ENCODE assay signal across 8 cellular contexts in the genomic region with DNA sequence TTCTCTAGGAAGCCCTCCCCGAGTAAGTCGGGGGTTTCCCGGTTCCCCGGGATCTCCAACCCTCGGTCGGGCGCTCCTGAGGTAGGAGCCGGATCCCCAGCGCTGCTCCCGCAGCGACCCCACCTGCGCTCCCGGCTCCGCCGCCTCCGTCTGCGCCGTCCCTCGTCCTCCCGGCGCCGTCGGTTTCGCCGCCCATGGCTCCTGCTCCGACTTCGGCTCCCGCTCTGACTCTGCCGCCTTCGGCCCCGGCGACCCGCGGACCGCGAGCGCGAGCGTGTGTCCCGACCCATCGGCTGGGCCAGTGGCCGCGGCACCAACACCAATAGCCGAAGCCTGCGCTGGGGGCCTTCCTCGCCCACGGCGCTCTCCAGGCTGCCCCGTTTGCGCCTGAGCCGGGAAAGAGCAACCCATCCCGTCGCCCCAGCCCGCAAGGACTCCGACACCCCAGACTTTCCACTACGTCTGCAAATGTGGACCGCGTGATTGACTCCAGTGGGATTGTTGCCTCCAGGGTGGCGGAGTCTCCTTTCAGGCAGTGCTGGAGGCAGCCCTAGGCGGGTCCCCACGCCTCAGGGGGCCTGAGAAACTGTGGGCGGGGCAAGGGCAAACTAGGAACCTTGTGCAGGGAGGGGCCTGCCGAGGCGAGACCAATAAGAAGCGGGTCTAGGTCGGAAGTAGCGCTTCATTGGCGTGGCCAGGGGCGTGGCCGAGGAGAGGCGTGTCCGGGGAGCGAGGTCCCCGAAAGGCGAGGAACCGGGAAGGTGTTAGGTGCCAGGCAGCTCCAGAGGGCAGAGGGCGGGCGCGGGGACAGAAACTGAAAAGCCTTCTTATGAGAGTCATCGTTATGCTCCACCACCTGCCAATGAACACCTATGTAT. TPM values are rescaled to one million over a fixed set of nuclear protein-coding genes. Genes with fewer than 3 reads are reported as not detected.
A peak's percentile ranks its signal among the peaks of the same experiment; 100 is the strongest.
DNase-seq lines count a peak whose midpoint lies in the region; ATAC-seq and TF ChIP-seq lines count a peak whose summit lies in the region.

CACTIN (minus strand) TSS at position 318 of the 878 bp plus-strand sequence; CDS start at position 290, 28 bp downstream.

- H3K4me1 ChIP-seq in GM23248 (ENCODE audit: insufficient read depth), result peaks cover 8% of the 10 kb centered on the region

- peak within 1 kb of the TSS; percentile 89 for H3K9ac ChIP-seq in GM23248

- peak within 1 kb of the TSS; percentile 69 for H2AFZ ChIP-seq in GM23248

- 0 to 1% methylated on average over 71 to 72 of the region's 80 CpGs for WGBS in GM23248 (ENCODE audit: low coverage in 1 of 2, low lambda C conversion rate in 2 of 2, missing lambda C conversion rate in 2 of 2), 2 experiments

- TF ChIP-seq CTCF in LNCaP clone FGC (IDR thresholded peaks at IDR 0.05; ENCODE audit: control insufficient read depth, extremely low read depth, insufficient read depth), result no peak
- TF ChIP-seq CTCF in RWPE1 (conservative IDR thresholded peaks at IDR 0.05; ENCODE audit: low read depth), result no peak

- H3F3A ChIP-seq in GM23248 (ENCODE audit: insufficient read depth), result no peaks in the 10 kb centered on the region

- CTCF ChIA-PET in RWPE1 (lab: Yijun Ruan, JAX), result no interaction called here

- no peaks in the 10 kb centered on the region for H3K9me2 ChIP-seq in GM23248 (ENCODE audit: insufficient read depth)

- H4K20me1 ChIP-seq in GM23248 (ENCODE audit: insufficient read depth), result no peaks in the 10 kb centered on the region

- POLR2A ChIA-PET in RWPE1 (lab: Yijun Ruan, JAX; ENCODE audit: low non-redundant PET), result interaction anchor here (0.5 to 0.7 kb wide), 2 partner anchors 267 to 312 kb away, joined by 3 to 8 read pairs; no protein-coding TSS in a partner anchor

- in situ Hi-C loops in GM23248 (cut with MboI), result no loop called here

- peaks cover 39% of the 10 kb centered on the region for H3K79me2 ChIP-seq in GM23248 (ENCODE audit: insufficient read depth)

- no peaks in the 10 kb centered on the region for H3K27me3 ChIP-seq in GM23248 (replicated peaks; ENCODE audit: insufficient read depth)

- H3K4me3 ChIP-seq in GM23248, result peak within 1 kb of the TSS; percentile 95
- H3K4me3 ChIP-seq in LNCaP clone FGC (ENCODE audit: low read depth, low read length), result peak within 1 kb of the TSS; percentile 100

- H3K27me3 Mint-ChIP-seq in activated T-helper 17 cell treated with anti-CD3 and anti-CD28 coated beads, Interleukin-2, amount 50 U/mL, for 72 hours, result no peaks in the 10 kb centered on the region
- H3K27me3 Mint-ChIP-seq in naive B cell, result no peaks in the 10 kb centered on the region
- no peaks in the 10 kb centered on the region for H3K27me3 Mint-ChIP-seq in stimulated activated memory B cell treated with anti-CD40 and anti-IgM and Interleukin-4, amounts not matched to agents 10 μg/mL and 1 μg/mL and 100 μg/mL, for 72 hours

- peaks cover 18% of the 10 kb centered on the region for H3K36me3 Mint-ChIP-seq in activated T-helper 17 cell treated with anti-CD3 and anti-CD28 coated beads, Interleukin-2, amount 50 U/mL, for 72 hours (ENCODE audit: low read depth)
- no peaks in the 10 kb centered on the region for H3K36me3 Mint-ChIP-seq in naive B cell
- H3K36me3 Mint-ChIP-seq in stimulated activated memory B cell treated with anti-CD40 and anti-IgM and Interleukin-4, amounts not matched to agents 10 μg/mL and 1 μg/mL and 100 μg/mL, for 72 hours, result peaks cover 21% of the 10 kb centered on the region

- H3K9me3 ChIP-seq in GM23248 (ENCODE audit: low read depth), result no peaks in the 10 kb centered on the region

- peaks cover 19% of the 10 kb centered on the region for H3K4me1 Mint-ChIP-seq in activated T-helper 17 cell treated with anti-CD3 and anti-CD28 coated beads, Interleukin-2, amount 50 U/mL, for 72 hours
- H3K4me1 Mint-ChIP-seq in naive B cell, result peaks cover 22 to 36% (median 24%) of the 10 kb centered on the region in 3 donors
- peaks cover 34% of the 10 kb centered on the region for H3K4me1 Mint-ChIP-seq in stimulated activated memory B cell treated with anti-CD40 and anti-IgM and Interleukin-4, amounts not matched to agents 10 μg/mL and 1 μg/mL and 100 μg/mL, for 72 hours

- DNase-seq in DMS79 (lab: John Stamatoyannopoulos, UW), result peak; percentile 96
- DNase-seq in GM23248, result peak; percentile 100
- DNase-seq in LNCaP clone FGC (ENCODE audit: low read depth), result peak; percentile 92
- DNase-seq in RWPE1 (ENCODE audit: low spot score), result peak; percentile 100
- DNase-seq in fibroblast of gingiva (ENCODE audit: low read depth), result peak; percentile 98
- DNase-seq in naive B cell, result peak; percentile 99

- H3K27ac Mint-ChIP-seq in activated T-helper 17 cell treated with anti-CD3 and anti-CD28 coated beads, Interleukin-2, amount 50 U/mL, for 72 hours, result peak within 1 kb of the TSS; percentile 95
- H3K27ac Mint-ChIP-seq in naive B cell, result peak within 1 kb of the TSS; percentile 96 to 100 (median 99)
- H3K27ac Mint-ChIP-seq in stimulated activated memory B cell treated with anti-CD40 and anti-IgM and Interleukin-4, amounts not matched to agents 10 μg/mL and 1 μg/mL and 100 μg/mL, for 72 hours, result peak within 1 kb of the TSS; percentile 93

- H3K4me2 ChIP-seq in GM23248 (ENCODE audit: unreplicated experiment), result peak within 1 kb of the TSS; percentile 80

- peak; percentile 99 for ATAC-seq in activated T-helper 17 cell treated with anti-CD3 and anti-CD28 coated beads, Interleukin-2, amount 50 U/mL, for 72 hours (replicated peaks)
- peak; percentile 94 to 96 for ATAC-seq in naive B cell (ENCODE audit: low read depth in 2 of 2)
- ATAC-seq in stimulated activated memory B cell treated with anti-CD40 and anti-IgM and Interleukin-4, amounts not matched to agents 10 μg/mL and 1 μg/mL and 100 μg/mL, for 72 hours, result peak; percentile 98

- H3K9me3 Mint-ChIP-seq in activated T-helper 17 cell treated with anti-CD3 and anti-CD28 coated beads, Interleukin-2, amount 50 U/mL, for 72 hours, result no peaks in the 10 kb centered on the region
- H3K9me3 Mint-ChIP-seq in naive B cell, result no peaks in the 10 kb centered on the region
- no peaks in the 10 kb centered on the region for H3K9me3 Mint-ChIP-seq in stimulated activated memory B cell treated with anti-CD40 and anti-IgM and Interleukin-4, amounts not matched to agents 10 μg/mL and 1 μg/mL and 100 μg/mL, for 72 hours

- peak within 1 kb of the TSS; percentile 91 for H3K4me3 Mint-ChIP-seq in activated T-helper 17 cell treated with anti-CD3 and anti-CD28 coated beads, Interleukin-2, amount 50 U/mL, for 72 hours
- peak within 1 kb of the TSS; percentile 91 to 100 (median 98) for H3K4me3 Mint-ChIP-seq in naive B cell
- H3K4me3 Mint-ChIP-seq in stimulated activated memory B cell treated with anti-CD40 and anti-IgM and Interleukin-4, amounts not matched to agents 10 μg/mL and 1 μg/mL and 100 μg/mL, for 72 hours, result peak within 1 kb of the TSS; percentile 93

- H3K36me3 ChIP-seq in GM23248 (ENCODE audit: low read depth), result no peaks in the 10 kb centered on the region

- H3K27ac ChIP-seq in GM23248 (peak within 1 kb of the TSS; percentile 78), RWPE1 (peak within 1 kb of the TSS; percentile 92)

RNA-seq across cellular contexts. Expression of gene CACTIN, which starts in this region (rescaled TPM):
- 29.1 and 39.0 TPM in 2 replicates for total RNA-seq in GM23248 (2014; rRNA removed; shearing (Covaris generic))
- polyA plus RNA-seq in GM23248 (2016; fragmentation: Nextera tagmentation; extraction: Ambion mirVana), result 6.9 and 8.7 TPM in 2 replicates
- 10 to 100 TPM; 22.9 to 31.8 TPM for total RNA-seq in activated T-helper 17 cell treated with anti-CD3 and anti-CD28 coated beads, Interleukin-2, amount 50 U/mL, for 72 hours
- 10 to 100 TPM in 1 of 6 donors, 1 to 10 TPM in 5; 2.7 to 15.4 (median 7.9) TPM for polyA plus RNA-seq in naive B cell (ENCODE audit: low read depth in 6 of 6)

Comparison
In these comparisons a context has a peak if more than half of its experiments do, and no peak if none do; other contexts are left out.
1. Peak in every context shown above with its lines: DNase-seq, ATAC-seq, H3K4me3 ChIP-seq and H3K27ac ChIP-seq.